ENCODE assay signal across 13 cellular contexts in genomic region chr7:50265968-50266694, GRCh38. TPM values are rescaled to one million over a fixed set of nuclear protein-coding genes. Genes with fewer than 3 reads are reported as not detected.
DNase-seq lines count a peak whose midpoint lies in the region; ATAC-seq and TF ChIP-seq lines count a peak whose summit lies in the region.
"Had no signal": no experiment of that assay in that cellular context is flagged by ENCODE, and none has a peak within 500 bp of the region (broad histone marks: within the 10 kb centered on the region; RNA-seq: fewer than 3 reads in every experiment).

No MANE protein-coding gene starts in this region.

- peaks cover 6% of the 10 kb centered on the region for H3K36me3 Mint-ChIP-seq in T-helper 2 cell treated with Interferon-gamma antibody and Interleukin-4, amounts not matched to agents 5 μg/mL and 100 μg/mL, for 36 hours (ENCODE audit: low read depth)
- peaks cover 4% of the 10 kb centered on the region for H3K36me3 Mint-ChIP-seq in stimulated activated naive CD8-positive, alpha-beta T cell treated with anti-CD3 and anti-CD28 coated beads, Interleukin-15, Interleukin-2, amounts not matched to agents 100 ng/mL and 50 ng/mL, for 24 hours (ENCODE audit: low read depth)

- no peaks in the 10 kb centered on the region for H3K9me3 ChIP-seq in colonic mucosa
- H3K9me3 ChIP-seq in right cardiac atrium (ENCODE audit: control insufficient read depth, low read length): no peaks in the 10 kb centered on the region
- H3K9me3 ChIP-seq: ascending aorta, pancreas had no signal

- no peak overlapping the region for H3K4me3 ChIP-seq in colonic mucosa
- H3K4me3 ChIP-seq in right cardiac atrium (ENCODE audit: low read length): no peak overlapping the region
- H3K4me3 ChIP-seq: ascending aorta, pancreas had no signal

- peaks cover 7% of the 10 kb centered on the region for H3K9me3 Mint-ChIP-seq in T-helper 2 cell treated with Interferon-gamma antibody and Interleukin-4, amounts not matched to agents 5 μg/mL and 100 μg/mL, for 36 hours
- H3K9me3 Mint-ChIP-seq in stimulated activated naive CD8-positive, alpha-beta T cell treated with anti-CD3 and anti-CD28 coated beads, Interleukin-15, Interleukin-2, amounts not matched to agents 100 ng/mL and 50 ng/mL, for 24 hours: peaks cover 3% of the 10 kb centered on the region

- H3K27ac ChIP-seq in colonic mucosa: peak overlapping the region; percentile 28
- no peak overlapping the region for H3K27ac ChIP-seq in right cardiac atrium (ENCODE audit: low read length)
- H3K27ac ChIP-seq: ascending aorta, pancreas had no signal

- intact Hi-C loops in colonic mucosa (cut with DNase I) (no loop called here), right cardiac atrium (cut with DNase I) (no loop called here)

- peak overlapping the region; percentile 95 for H3K27ac Mint-ChIP-seq in T-helper 2 cell treated with Interferon-gamma antibody and Interleukin-4, amounts not matched to agents 5 μg/mL and 100 μg/mL, for 36 hours
- peak overlapping the region; percentile 99 for H3K27ac Mint-ChIP-seq in stimulated activated naive CD8-positive, alpha-beta T cell treated with anti-CD3 and anti-CD28 coated beads, Interleukin-15, Interleukin-2, amounts not matched to agents 100 ng/mL and 50 ng/mL, for 24 hours

- TF ChIP-seq CTCF in colonic mucosa (IDR thresholded peaks at IDR 0.05): no peak

- H3K27me3 Mint-ChIP-seq in T-helper 2 cell treated with Interferon-gamma antibody and Interleukin-4, amounts not matched to agents 5 μg/mL and 100 μg/mL, for 36 hours (ENCODE audit: low read depth): no peaks in the 10 kb centered on the region
- H3K27me3 Mint-ChIP-seq in stimulated activated naive CD8-positive, alpha-beta T cell treated with anti-CD3 and anti-CD28 coated beads, Interleukin-15, Interleukin-2, amounts not matched to agents 100 ng/mL and 50 ng/mL, for 24 hours: no peaks in the 10 kb centered on the region

- no peak for ATAC-seq in GM18909 (IDR thresholded peaks at IDR 0.05; ENCODE audit: poor library complexity, unreplicated experiment)
- no peak for ATAC-seq in right cardiac atrium
- ATAC-seq in HG03175 (IDR thresholded peaks at IDR 0.05; ENCODE audit: unreplicated experiment): no peak

- no peaks in the 10 kb centered on the region for H3K4me1 ChIP-seq in colonic mucosa
- H3K4me1 ChIP-seq in right cardiac atrium (ENCODE audit: control insufficient read depth, insufficient read depth, low read length): no peaks in the 10 kb centered on the region
- H3K4me1 ChIP-seq: ascending aorta, pancreas had no signal

- H3K4me1 Mint-ChIP-seq in T-helper 2 cell treated with Interferon-gamma antibody and Interleukin-4, amounts not matched to agents 5 μg/mL and 100 μg/mL, for 36 hours (ENCODE audit: low read depth): peaks cover 93% of the 10 kb centered on the region
- H3K4me1 Mint-ChIP-seq in stimulated activated naive CD8-positive, alpha-beta T cell treated with anti-CD3 and anti-CD28 coated beads, Interleukin-15, Interleukin-2, amounts not matched to agents 100 ng/mL and 50 ng/mL, for 24 hours (ENCODE audit: low read depth): peaks cover 100% of the 10 kb centered on the region

- H3K27me3 ChIP-seq in colonic mucosa (no peaks in the 10 kb centered on the region), right cardiac atrium (ENCODE audit: control insufficient read depth, insufficient read depth) (no peaks in the 10 kb centered on the region)
- H3K27me3 ChIP-seq: ascending aorta, pancreas had no signal

- no peaks in the 10 kb centered on the region for H3K36me3 ChIP-seq in colonic mucosa
- H3K36me3 ChIP-seq: ascending aorta, pancreas had no signal

- 52% methylated on average over 7 of the region's 7 CpGs for WGBS in right cardiac atrium

- no peak overlapping the region for H3K9ac ChIP-seq in colonic mucosa (ENCODE audit: low read depth in 2 of 2, low read length in 2 of 2)

- DNase-seq in activated T-cell treated with anti-CD3 and anti-CD28 coated beads, Interleukin-2, amount 50 U/mL, for 1 hour: peak; percentile 35
- DNase-seq in activated T-cell treated with anti-CD3 and anti-CD28 coated beads for 4 hours: no peak
- DNase-seq in T-helper 2 cell treated with Interferon-gamma antibody and Interleukin-4, amounts not matched to agents 5 μg/mL and 100 μg/mL, for 36 hours (ENCODE audit: low spot score): no peak
- no peak for DNase-seq in colonic mucosa
- no peak for DNase-seq in right cardiac atrium
- DNase-seq: DMS153, IMR-90, pancreas had no signal

- peak overlapping the region; percentile 73 for H3K4me3 Mint-ChIP-seq in T-helper 2 cell treated with Interferon-gamma antibody and Interleukin-4, amounts not matched to agents 5 μg/mL and 100 μg/mL, for 36 hours
- peak overlapping the region; percentile 83 for H3K4me3 Mint-ChIP-seq in stimulated activated naive CD8-positive, alpha-beta T cell treated with anti-CD3 and anti-CD28 coated beads, Interleukin-15, Interleukin-2, amounts not matched to agents 100 ng/mL and 50 ng/mL, for 24 hours

RNA-seq across cellular contexts. Expression of gene IKZF1, which starts 38.4 kb away (rescaled TPM):
- total RNA-seq in colonic mucosa: 1 to 10 TPM; 4.9 to 5.6 TPM
- total RNA-seq in right cardiac atrium: 1 to 10 TPM; 3.4 to 6.8 (median 4.2) TPM
- polyA plus RNA-seq in right cardiac atrium: 0.54 TPM
- total RNA-seq: IMR-90 had no signal
- polyA plus RNA-seq: AG04450, IMR-90 had no signal
